Comparison of ENCODE assay signal across 12 cellular contexts in the genomic region with DNA sequence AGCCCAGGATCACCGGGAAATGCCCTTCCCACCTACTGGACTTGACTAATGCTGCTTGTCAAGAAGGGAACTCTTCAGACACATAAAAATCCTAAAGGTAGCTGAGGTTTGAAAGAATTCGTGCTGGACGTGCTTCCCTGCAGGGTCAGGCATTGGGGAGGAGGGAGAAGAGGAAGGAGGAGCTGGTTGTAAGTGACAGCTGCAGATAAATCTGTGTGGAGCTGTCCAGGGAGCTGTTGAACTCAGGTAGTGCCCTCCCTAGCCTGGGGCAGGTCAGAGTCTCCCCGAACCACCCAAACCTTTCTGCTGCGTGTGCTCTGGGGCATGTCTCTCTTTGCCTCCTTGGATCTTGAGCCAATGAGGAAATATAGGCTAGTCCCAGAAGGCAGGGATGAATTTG. TPM values are rescaled to one million over a fixed set of nuclear protein-coding genes. Genes with fewer than 3 reads are reported as not detected.
DNase-seq lines count a peak whose midpoint lies in the region; ATAC-seq and TF ChIP-seq lines count a peak whose summit lies in the region.
"Had no signal": no experiment of that assay in that cellular context is flagged by ENCODE, and none has a peak within 500 bp of the region (broad histone marks: within the 10 kb centered on the region; RNA-seq: fewer than 3 reads in every experiment).

No MANE protein-coding gene starts in this region.

- peak overlapping the region; percentile 6; the same call in 1 of the 2 replicates for H3K9ac ChIP-seq in HCT116 (ENCODE audit: low read length)
- H3K9ac ChIP-seq in skeletal muscle satellite cell (ENCODE audit: low read depth, low read length), result no peak overlapping the region

- H3K4me1 Mint-ChIP-seq in activated T-helper 1 cell treated with anti-CD3 and anti-CD28 coated beads, Interleukin-12 subunit alpha, Interleukin-12 subunit beta, Interleukin-2, Interleukin-4 antibody, amounts not matched to agents 30 ng/mL and 10 ng/mL and 1 ng/mL, durations not matched to agents 14 hours and 24 hours and 36 hours (ENCODE audit: low read depth), result peaks cover 28% of the 10 kb centered on the region
- peaks cover 23% of the 10 kb centered on the region for H3K4me1 Mint-ChIP-seq in endothelial cell (ENCODE audit: unreplicated experiment)

- intact Hi-C loops in HCT116 (cut with micrococcal nuclease), result no loop called here
- intact Hi-C loops in activated T-helper 1 cell treated with anti-CD3 and anti-CD28 coated beads, Interleukin-12 subunit alpha, Interleukin-12 subunit beta, Interleukin-2, Interleukin-4 antibody, amounts not matched to agents 30 ng/mL and 10 ng/mL and 1 ng/mL, durations not matched to agents 14 hours and 24 hours and 36 hours (cut with micrococcal nuclease), result loop anchor here (5.0 kb wide), 1 partner anchor 493 kb away; a partner anchor contains a TSS

- H3K27ac Mint-ChIP-seq in activated T-helper 1 cell treated with anti-CD3 and anti-CD28 coated beads, Interleukin-12 subunit alpha, Interleukin-12 subunit beta, Interleukin-2, Interleukin-4 antibody, amounts not matched to agents 30 ng/mL and 10 ng/mL and 1 ng/mL, durations not matched to agents 14 hours and 24 hours and 36 hours, result peak overlapping the region; percentile 74
- H3K27ac Mint-ChIP-seq in endothelial cell (ENCODE audit: unreplicated experiment), result no peak overlapping the region
- H3K27ac Mint-ChIP-seq: natural killer cell treated with Interleukin-12 subunit alpha and Interleukin-12 subunit beta and Interleukin-15 and Interleukin-18, amount 100 ng/mL, for 72 hours had no signal

- no peaks in the 10 kb centered on the region for H4K20me1 ChIP-seq in HCT116 (ENCODE audit: insufficient read depth)

- H3K9me2 ChIP-seq in HCT116 (ENCODE audit: insufficient read depth), result no peaks in the 10 kb centered on the region

- POLR2A ChIA-PET in HCT116 (lab: Charles Lee), result no interaction called here

- CTCF ChIA-PET in HCT116 (lab: Charles Lee), result no interaction called here

- no peaks in the 10 kb centered on the region for H3K9me3 ChIP-seq in HCT116 (ENCODE audit: control insufficient read depth in 1 of 2, insufficient read depth in 1 of 2, low read depth in 1 of 2, low read length in 2 of 2)
- no peaks in the 10 kb centered on the region for H3K9me3 ChIP-seq in skeletal muscle satellite cell (replicated peaks; ENCODE audit: low read length)

- H3K36me3 Mint-ChIP-seq in activated T-helper 1 cell treated with anti-CD3 and anti-CD28 coated beads, Interleukin-12 subunit alpha, Interleukin-12 subunit beta, Interleukin-2, Interleukin-4 antibody, amounts not matched to agents 30 ng/mL and 10 ng/mL and 1 ng/mL, durations not matched to agents 14 hours and 24 hours and 36 hours (ENCODE audit: low read depth), result no peaks in the 10 kb centered on the region
- peaks cover 9% of the 10 kb centered on the region for H3K36me3 Mint-ChIP-seq in endothelial cell (ENCODE audit: low read depth, unreplicated experiment)
- H3K36me3 Mint-ChIP-seq: natural killer cell treated with Interleukin-12 subunit alpha and Interleukin-12 subunit beta and Interleukin-15 and Interleukin-18, amount 100 ng/mL, for 72 hours had no signal

- no peaks in the 10 kb centered on the region for H3K9me3 Mint-ChIP-seq in activated T-helper 1 cell treated with anti-CD3 and anti-CD28 coated beads, Interleukin-12 subunit alpha, Interleukin-12 subunit beta, Interleukin-2, Interleukin-4 antibody, amounts not matched to agents 30 ng/mL and 10 ng/mL and 1 ng/mL, durations not matched to agents 14 hours and 24 hours and 36 hours
- H3K9me3 Mint-ChIP-seq in endothelial cell (ENCODE audit: unreplicated experiment), result no peaks in the 10 kb centered on the region
- H3K9me3 Mint-ChIP-seq: natural killer cell treated with Interleukin-12 subunit alpha and Interleukin-12 subunit beta and Interleukin-15 and Interleukin-18, amount 100 ng/mL, for 72 hours had no signal

- H3K27me3 Mint-ChIP-seq in activated T-helper 1 cell treated with anti-CD3 and anti-CD28 coated beads, Interleukin-12 subunit alpha, Interleukin-12 subunit beta, Interleukin-2, Interleukin-4 antibody, amounts not matched to agents 30 ng/mL and 10 ng/mL and 1 ng/mL, durations not matched to agents 14 hours and 24 hours and 36 hours (ENCODE audit: insufficient read depth), result peaks cover 43% of the 10 kb centered on the region
- H3K27me3 Mint-ChIP-seq in endothelial cell (ENCODE audit: unreplicated experiment), result peaks cover 15% of the 10 kb centered on the region

- RAD21 ChIA-PET in HCT116 (lab: Charles Lee; ENCODE audit: low non-redundant PET in 1 of 2, low total read pairs in 2 of 2, uncharacterized antibody in 2 of 2, unreplicated experiment in 2 of 2), result no interaction called here

- H2AFZ ChIP-seq in HCT116 (ENCODE audit: low read depth, low read length, poor library complexity, severe bottlenecking), result no peak overlapping the region

- H3K4me2 ChIP-seq in HCT116 (ENCODE audit: low read length) (no peak overlapping the region), skeletal muscle satellite cell (ENCODE audit: low read length) (peak overlapping the region; percentile 46)

- no peak for TF ChIP-seq CTCF in HCT116 (IDR thresholded peaks at IDR 0.05 in 2 of 3, conservative IDR thresholded peaks at IDR 0.05 in 1 of 3; ENCODE audit: borderline replicate concordance in 1 of 3, insufficient read depth in 1 of 3, low read depth in 2 of 3, low read length in 2 of 3)
- no peak for TF ChIP-seq CTCF in endothelial cell (IDR thresholded peaks at IDR 0.05; ENCODE audit: unreplicated experiment)

- H3K27me3 ChIP-seq in HCT116 (ENCODE audit: insufficient read depth, low read length) (no peaks in the 10 kb centered on the region), skeletal muscle satellite cell (ENCODE audit: control insufficient read depth, insufficient read depth, low read length) (no peaks in the 10 kb centered on the region)

- H3K4me3 ChIP-seq in HCT116 (replicated peaks in 1 of 2; ENCODE audit: low read depth in 1 of 2, low read length in 2 of 2) (no peak overlapping the region), skeletal muscle satellite cell (ENCODE audit: low read length) (no peak overlapping the region)

- H3K4me3 Mint-ChIP-seq in activated T-helper 1 cell treated with anti-CD3 and anti-CD28 coated beads, Interleukin-12 subunit alpha, Interleukin-12 subunit beta, Interleukin-2, Interleukin-4 antibody, amounts not matched to agents 30 ng/mL and 10 ng/mL and 1 ng/mL, durations not matched to agents 14 hours and 24 hours and 36 hours, result no peak overlapping the region
- H3K4me3 Mint-ChIP-seq in endothelial cell (ENCODE audit: unreplicated experiment), result no peak overlapping the region
- H3K4me3 Mint-ChIP-seq: natural killer cell treated with Interleukin-12 subunit alpha and Interleukin-12 subunit beta and Interleukin-15 and Interleukin-18, amount 100 ng/mL, for 72 hours had no signal

- no peak for TF ChIP-seq POLR2A in HCT116 (IDR thresholded peaks at IDR 0.05; ENCODE audit: borderline replicate concordance, extremely low read depth, insufficient read depth, insufficient read length)

- ATAC-seq in HCT116 (no peak), GM21381 (IDR thresholded peaks at IDR 0.05; ENCODE audit: unreplicated experiment) (no peak)
- ATAC-seq: natural killer cell treated with Interleukin-12 subunit alpha and Interleukin-12 subunit beta and Interleukin-15 and Interleukin-18, amount 100 ng/mL, for 72 hours had no signal

- TF ChIP-seq RAD21 in HCT116 (IDR thresholded peaks at IDR 0.05; ENCODE audit: low read depth), result no peak

- H3K27ac ChIP-seq in HCT116 (ENCODE audit: low read depth, low read length), result no peak overlapping the region

- no peak for DNase-seq in HCT116 (ENCODE audit: low read depth, low spot score)
- no peak for DNase-seq in activated T-helper 1 cell treated with anti-CD3 and anti-CD28 coated beads, Interleukin-12 subunit alpha, Interleukin-12 subunit beta, Interleukin-2, Interleukin-4 antibody, amounts not matched to agents 30 ng/mL and 10 ng/mL and 1 ng/mL, durations not matched to agents 14 hours and 24 hours and 36 hours (ENCODE audit: low spot score)
- DNase-seq in left kidney (ENCODE audit: low read depth, low spot score), result peak; percentile 63
- no peak for DNase-seq in HCEC 1CT
- DNase-seq in NCI-H748 treated with DMSO at 0.1 percent for 48 hours (lab: John Stamatoyannopoulos, UW), result no peak
- no peak for DNase-seq in endothelial cell (ENCODE audit: low spot score)
- DNase-seq: activated CD4-positive, alpha-beta T cell treated with anti-CD3 and anti-CD28 coated beads, Interleukin-2, amount 50 U/mL, for 4 hours; amygdala; NCI-H187 had no signal

- H3K36me3 ChIP-seq in HCT116 (ENCODE audit: control insufficient read depth in 1 of 2, insufficient read depth in 2 of 2, low read length in 2 of 2), result no peaks in the 10 kb centered on the region
- no peaks in the 10 kb centered on the region for H3K36me3 ChIP-seq in skeletal muscle satellite cell (ENCODE audit: insufficient read depth, low read length)

- BruUV-seq in HCT116 (replicated peaks; lab: Mats Ljungman, UMichigan), result no TSS peak

- H3K79me2 ChIP-seq in HCT116 (ENCODE audit: insufficient read depth, low read length), result no peaks in the 10 kb centered on the region

- H3K4me1 ChIP-seq in HCT116 (ENCODE audit: control insufficient read depth in 1 of 2, insufficient read depth in 2 of 2, low read length in 2 of 2) (peaks cover 17 to 40% of the 10 kb centered on the region in 2 experiments), skeletal muscle satellite cell (ENCODE audit: control insufficient read depth, insufficient read depth, low read length) (peaks cover 38% of the 10 kb centered on the region)

TF ChIP-seq in HCT116, 20 proteins besides CTCF, POLR2A, EP300 and RAD21 (continues in another document):
- TF ChIP-seq JUND (IDR thresholded peaks at IDR 0.05) (no peak), YY1 (IDR thresholded peaks at IDR 0.05; ENCODE audit: extremely low read depth, insufficient replicate concordance, low read depth, low read length) (no peak), SIN3A (IDR thresholded peaks at IDR 0.05; ENCODE audit: low read depth) (no peak), SP1 (IDR thresholded peaks at IDR 0.05; ENCODE audit: low read depth) (no peak), ZFX (IDR thresholded peaks at IDR 0.05) (no peak), EZH2phosphoT487 (IDR thresholded peaks at IDR 0.05; ENCODE audit: borderline replicate concordance) (no peak)

RNA-seq across cellular contexts. Expression of a gene that starts 23.7 kb away (rescaled TPM):
- total RNA-seq in HCT116 (2021; ENCODE audit: unreplicated experiment) (50.4 TPM), endothelial cell (ENCODE audit: unreplicated experiment) (41.5 TPM)
- polyA plus RNA-seq in HCT116 (2012), result 539 and 952 TPM in 2 replicates
- 40.9 and 41.9 TPM in 2 replicates for total RNA-seq in activated T-helper 1 cell treated with anti-CD3 and anti-CD28 coated beads, Interleukin-12 subunit alpha, Interleukin-12 subunit beta, Interleukin-2, Interleukin-4 antibody, amounts not matched to agents 30 ng/mL and 10 ng/mL and 1 ng/mL, durations not matched to agents 14 hours and 24 hours and 36 hours
- 3.3 and 7.9 TPM in 2 replicates for total RNA-seq in skeletal muscle satellite cell (2012; rRNA removed)
